In the genomic region with DNA sequence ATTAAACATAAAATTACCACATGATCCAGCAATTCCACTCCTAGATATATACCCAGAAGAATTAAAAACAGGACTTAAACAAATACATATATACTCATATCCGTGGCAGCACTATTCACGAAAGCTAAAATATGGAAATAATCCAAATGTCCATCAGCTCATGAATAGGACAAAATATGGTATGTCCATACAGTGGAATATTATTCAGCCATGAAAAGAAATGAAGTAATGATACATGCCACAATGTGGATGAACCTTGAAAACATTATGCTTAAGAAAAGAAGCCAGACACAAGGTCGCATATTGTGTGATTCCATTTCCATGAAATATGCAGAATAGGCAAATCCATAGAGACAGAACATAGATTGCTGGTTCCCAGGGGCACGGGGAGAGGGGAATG, we compare ENCODE assay signal across 7 cellular contexts.
"Had no signal": no experiment of that assay in that cellular context is flagged by ENCODE, and none has a peak within 500 bp of the region (broad histone marks: within the 10 kb centered on the region; RNA-seq: fewer than 3 reads in every experiment).

No MANE protein-coding gene starts in this region.

- DNase-seq: GDM1, GF-D8 had no signal

- FAIRE-seq: G401.6, GM12891, GM12892, GM18507, GM19239 had no signal
